Comparison of ENCODE assay signal across 14 cellular contexts in the genomic region with DNA sequence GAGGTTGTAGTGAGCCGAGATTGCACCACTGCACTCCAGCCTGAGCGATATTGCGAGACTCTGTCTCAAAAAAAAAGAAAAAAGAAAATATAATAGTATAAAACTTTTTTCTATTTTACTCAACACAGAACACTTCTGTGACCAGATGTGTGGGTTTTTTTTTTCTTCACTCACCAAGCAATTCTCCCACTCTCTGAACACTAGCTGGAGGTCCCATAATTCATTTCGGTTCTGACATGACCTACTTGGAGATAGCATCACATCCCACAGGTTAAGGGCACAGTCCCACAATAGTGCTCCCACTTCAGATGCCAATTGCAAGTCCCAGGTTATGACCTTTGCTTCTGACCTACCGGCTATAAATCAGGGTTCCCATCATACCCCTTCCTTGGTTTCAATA.
"Had no signal": no experiment of that assay in that cellular context is flagged by ENCODE, and none has a peak within 500 bp of the region (broad histone marks: within the 10 kb centered on the region; RNA-seq: fewer than 3 reads in every experiment).

No MANE protein-coding gene starts in this region.

- H2AFZ ChIP-seq: hepatocyte had no signal

- H3K27me3 Mint-ChIP-seq: naive thymus-derived CD8-positive, alpha-beta T cell had no signal

- H3K9me3 Mint-ChIP-seq: endodermal cell; naive thymus-derived CD8-positive, alpha-beta T cell had no signal

- H3K27me3 ChIP-seq: hepatocyte, ovary, right atrium auricular region, sigmoid colon, suprapubic skin, thyroid gland, upper lobe of right lung, vagina had no signal

- H3K27ac ChIP-seq: hepatocyte, ovary, right atrium auricular region, sigmoid colon, suprapubic skin, upper lobe of right lung, vagina had no signal

- H3K4me3 ChIP-seq: hepatocyte, ovary, right atrium auricular region, sigmoid colon, skin epidermis, suprapubic skin, thyroid gland, upper lobe of right lung, vagina had no signal

- H3K27ac Mint-ChIP-seq: endodermal cell had no signal

- H3K4me1 ChIP-seq: upper lobe of right lung had no signal

- H3K9me3 ChIP-seq: ovary, right atrium auricular region, sigmoid colon, suprapubic skin, thyroid gland, upper lobe of right lung, vagina had no signal

- H3K4me2 ChIP-seq: hepatocyte had no signal

- H3K36me3 ChIP-seq: ovary, right atrium auricular region, suprapubic skin, vagina had no signal

- DNase-seq: endodermal cell; left colon; naive thymus-derived CD8-positive, alpha-beta T cell; nucleus accumbens; ovary; sigmoid colon; stimulated activated naive CD4-positive, alpha-beta T cell treated with Interleukin-2 at 50 U/mL for 16 hours; thyroid gland; upper lobe of right lung had no signal

- H3K4me3 Mint-ChIP-seq: endodermal cell; naive thymus-derived CD8-positive, alpha-beta T cell had no signal

- ATAC-seq: left colon; naive thymus-derived CD8-positive, alpha-beta T cell; upper lobe of right lung had no signal

- H3K79me2 ChIP-seq: hepatocyte had no signal
